8 cellular contexts compared by ENCODE assay signal in the genomic region with DNA sequence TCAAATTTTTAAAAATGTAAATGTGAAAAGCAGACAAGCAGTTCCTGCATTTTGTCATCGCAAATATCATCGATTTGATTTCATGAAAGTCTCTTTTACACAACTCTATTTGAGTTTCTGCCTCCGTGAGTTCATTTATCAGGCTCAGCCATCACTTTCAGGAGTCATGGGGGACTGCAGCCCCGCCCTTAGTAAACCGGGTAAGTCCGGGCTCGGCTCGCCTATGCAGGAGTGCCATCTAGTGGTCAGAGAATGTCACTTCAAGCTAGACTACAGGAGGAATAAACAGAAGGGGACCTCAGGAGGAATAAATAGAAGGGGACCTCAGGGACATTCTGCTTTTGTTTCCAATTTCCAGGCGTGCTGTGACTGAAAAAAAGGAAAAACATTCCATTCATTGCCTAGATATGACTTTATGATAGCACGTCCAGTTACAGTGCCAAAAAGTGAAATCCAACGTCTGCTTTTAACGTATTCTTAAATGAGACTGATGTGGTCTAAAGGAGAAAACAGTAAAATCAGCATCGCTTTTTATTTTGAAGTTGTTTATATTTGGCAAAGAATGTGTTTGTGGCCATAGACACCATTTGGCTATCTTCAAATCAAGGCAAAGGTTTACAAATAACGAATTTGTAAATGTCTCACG.
DNase-seq lines count a peak whose midpoint lies in the region; ATAC-seq and TF ChIP-seq lines count a peak whose summit lies in the region.

No MANE protein-coding gene starts in this region.

- no peaks in the 10 kb centered on the region for H3K27me3 Mint-ChIP-seq in activated B cell treated with CpG ODN at 0.5 μM for 24 hours

- H3K4me3 Mint-ChIP-seq in activated B cell treated with CpG ODN at 0.5 μM for 24 hours: no peak overlapping the region

- DNase-seq in ACHN (peak; percentile 72), NCI-H2227 (lab: John Stamatoyannopoulos, UW; ENCODE audit: unreplicated experiment) (peak; percentile 89), activated B cell treated with CpG ODN at 0.5 μM for 24 hours (peak; percentile 19), caudate nucleus (lab: John Stamatoyannopoulos, UW) (peak in 59 of 61 donors; percentile 10 to 90 (median 59)), kidney glomerular epithelial cell (lab: John Stamatoyannopoulos, UW) (peak; percentile 30)
- DNase-seq in stimulated activated CD4-positive, alpha-beta T cell treated with anti-CD3 and anti-CD28 coated beads, Interleukin-1b, Interleukin-23, amount 100 ng/mL, for 4 hours (ENCODE audit: low read depth in 2 of 2): peak; percentile 37 to 46

- H3K9me3 Mint-ChIP-seq in activated B cell treated with CpG ODN at 0.5 μM for 24 hours: no peaks in the 10 kb centered on the region

- in situ Hi-C loops in ACHN (cut with HindIII; ENCODE audit: low pct_ligation_motif_present, low pct_unique_long_range_greater_than_20kb, low sequenced_read_pairs): no loop called here

- no peaks in the 10 kb centered on the region for H3K36me3 Mint-ChIP-seq in activated B cell treated with CpG ODN at 0.5 μM for 24 hours (ENCODE audit: low read depth)

- CTCF ChIA-PET in activated B cell treated with CpG ODN at 0.5 μM for 24 hours (lab: Charles Lee): interaction anchor here (0.7 to 3.5 kb wide), 5 partner anchors 9 to 28 kb away, joined by 3 to 15 read pairs (median 4); no protein-coding TSS in a partner anchor

- intact Hi-C loops in activated B cell treated with CpG ODN at 0.5 μM for 24 hours (cut with micrococcal nuclease): no loop called here

- H3K4me1 Mint-ChIP-seq in activated B cell treated with CpG ODN at 0.5 μM for 24 hours: no peaks in the 10 kb centered on the region

- H3K27ac ChIP-seq in caudate nucleus (ENCODE audit: low read depth, low read length): peak overlapping the region; percentile 46

- POLR2A ChIA-PET in activated B cell treated with CpG ODN at 0.5 μM for 24 hours (lab: Charles Lee): no interaction called here

- TF ChIP-seq CTCF in activated B cell treated with CpG ODN at 0.5 μM for 24 hours (IDR thresholded peaks at IDR 0.05): peak; percentile 89

- peak; percentile 96 for ATAC-seq in GM18520 (IDR thresholded peaks at IDR 0.05; ENCODE audit: unreplicated experiment)
- peak; percentile 99 for ATAC-seq in HG03064 (IDR thresholded peaks at IDR 0.05; ENCODE audit: low read depth, unreplicated experiment)
- peak; percentile 90 for ATAC-seq in activated B cell treated with CpG ODN at 0.5 μM for 24 hours (ENCODE audit: low read depth)

- no peak overlapping the region for H3K27ac Mint-ChIP-seq in activated B cell treated with CpG ODN at 0.5 μM for 24 hours

Comparison
In these comparisons a context has a peak if more than half of its experiments do, and no peak if none do; other contexts are left out.
1. Peak in every context shown above with its lines: DNase-seq, ATAC-seq and H3K27ac ChIP-seq.
2. DNase-seq: peak in every context shown above with its lines; median percentile 89 in NCI-H2227; 72 in ACHN; 59 in caudate nucleus; 42 in stimulated activated CD4-positive, alpha-beta T cell treated with anti-CD3 and anti-CD28 coated beads, Interleukin-1b, Interleukin-23, amount 100 ng/mL, for 4 hours; 30 in kidney glomerular epithelial cell; 19 in activated B cell treated with CpG ODN at 0.5 μM for 24 hours.